Comparison of ENCODE assay signal across 13 cellular contexts in the genomic region with DNA sequence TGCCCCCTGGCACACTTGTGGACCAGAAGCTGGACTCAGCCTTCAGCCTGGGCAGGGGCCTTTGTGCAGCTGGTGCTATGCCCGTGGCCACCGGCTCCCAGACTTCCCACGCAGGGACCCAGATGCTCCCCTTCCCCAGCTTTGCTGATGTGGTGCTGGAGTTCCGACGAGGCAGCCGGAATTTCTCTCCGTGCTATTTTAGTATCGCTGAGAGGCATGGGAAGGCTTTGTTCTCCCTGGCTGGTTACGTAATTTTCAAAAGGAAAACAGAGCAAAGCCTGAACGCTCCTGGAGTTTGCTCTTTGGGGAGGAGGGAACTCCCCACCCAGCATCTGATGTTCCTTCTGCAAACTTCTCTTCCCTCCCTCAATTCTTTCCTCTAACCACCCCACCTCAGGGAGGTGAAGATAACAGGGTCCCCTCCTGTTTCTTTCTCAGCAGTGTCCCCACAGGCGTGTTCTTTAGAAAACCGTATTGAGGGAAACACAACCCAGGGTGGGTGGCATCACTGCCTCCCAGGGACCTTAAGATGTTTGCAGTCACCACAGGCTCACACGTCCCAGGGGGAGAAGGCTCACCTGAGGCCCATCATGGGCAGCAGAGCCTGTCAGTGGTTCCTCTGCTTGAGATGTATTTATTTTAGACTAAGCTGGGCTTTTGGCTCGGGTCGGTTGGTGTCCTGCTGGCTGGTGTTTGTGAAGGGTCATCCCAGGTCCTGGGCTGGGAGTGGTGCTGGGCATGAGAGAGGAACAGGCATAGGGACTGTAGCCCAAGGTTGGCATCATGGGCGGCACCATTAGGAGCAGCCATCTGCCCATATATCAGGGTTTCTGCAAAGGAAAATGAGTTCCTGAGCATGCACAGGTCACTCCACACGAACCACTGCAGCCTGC.
DNase-seq lines count a peak whose midpoint lies in the region; ATAC-seq and TF ChIP-seq lines count a peak whose summit lies in the region.
"Had no signal": no experiment of that assay in that cellular context is flagged by ENCODE, and none has a peak within 500 bp of the region (broad histone marks: within the 10 kb centered on the region; RNA-seq: fewer than 3 reads in every experiment).

No MANE protein-coding gene starts in this region.

- no peaks in the 10 kb centered on the region for H3K27me3 Mint-ChIP-seq in Caco-2 (ENCODE audit: insufficient read depth, unreplicated experiment)
- peaks cover 2% of the 10 kb centered on the region for H3K27me3 Mint-ChIP-seq in activated CD4-positive, alpha-beta memory T cell treated with anti-CD3 and anti-CD28 coated beads for 36 hours

- POLR2A ChIA-PET in Caco-2 (lab: Charles Lee): no interaction called here
- POLR2A ChIA-PET in activated CD4-positive, alpha-beta memory T cell treated with anti-CD3 and anti-CD28 coated beads for 36 hours (lab: Charles Lee): no interaction called here

- H3K4me1 ChIP-seq in Caco-2 (peaks cover 6% of the 10 kb centered on the region; the same call in 1 of the 2 replicates), gastroesophageal sphincter (peaks cover 3 to 84% (median 24%) of the 10 kb centered on the region in 3 donors)

- intact Hi-C loops in Caco-2 (cut with micrococcal nuclease; ENCODE audit: unreplicated experiment): no loop called here
- intact Hi-C loops in sciatic nerve (cut with DNase I): no loop called here
- intact Hi-C loops in activated CD4-positive, alpha-beta memory T cell treated with anti-CD3 and anti-CD28 coated beads for 36 hours (cut with micrococcal nuclease): no loop called here

- no TSS peak for BruUV-seq in Caco-2 (replicated peaks; lab: Mats Ljungman, UMichigan)

- TF ChIP-seq EP300 in gastroesophageal sphincter (IDR thresholded peaks at IDR 0.05): no peak

- no peaks in the 10 kb centered on the region for H3K9me3 ChIP-seq in Caco-2
- H3K9me3 ChIP-seq in gastroesophageal sphincter: no peaks in the 10 kb centered on the region

- CTCF ChIA-PET in Caco-2 (lab: Charles Lee): no interaction called here
- CTCF ChIA-PET in activated CD4-positive, alpha-beta memory T cell treated with anti-CD3 and anti-CD28 coated beads for 36 hours (lab: Charles Lee): no interaction called here

- peak; percentile 31 for DNase-seq in Caco-2
- DNase-seq in medulla oblongata (ENCODE audit: extremely low spot score): peak; percentile 38
- no peak for DNase-seq in sciatic nerve (ENCODE audit: low spot score)
- DNase-seq in HUDEP-2 (lab: John Stamatoyannopoulos, UW; ENCODE audit: unreplicated experiment in 76 of 76): no peak
- DNase-seq in activated CD4-positive, alpha-beta memory T cell treated with anti-CD3 and anti-CD28 coated beads for 36 hours: no peak
- DNase-seq in mesenteric fat pad (ENCODE audit: low spot score): no peak
- DNase-seq: activated naive CD4-positive, alpha-beta T cell treated with anti-CD3 and anti-CD28 coated beads for 36 hours; mammary epithelial cell; NCI-H2029; SW 1271 had no signal

- H3K27me3 ChIP-seq in Caco-2 (replicated peaks; ENCODE audit: control insufficient read depth, insufficient read depth, low read length) (no peaks in the 10 kb centered on the region), gastroesophageal sphincter (no peaks in the 10 kb centered on the region)

- no peaks in the 10 kb centered on the region for H3K9me3 Mint-ChIP-seq in Caco-2 (ENCODE audit: unreplicated experiment)
- no peaks in the 10 kb centered on the region for H3K9me3 Mint-ChIP-seq in activated CD4-positive, alpha-beta memory T cell treated with anti-CD3 and anti-CD28 coated beads for 36 hours
- H3K9me3 Mint-ChIP-seq: activated naive CD4-positive, alpha-beta T cell treated with anti-CD3 and anti-CD28 coated beads for 36 hours had no signal

- H3K27ac Mint-ChIP-seq in Caco-2 (ENCODE audit: unreplicated experiment): peak overlapping the region; percentile 79
- H3K27ac Mint-ChIP-seq in activated CD4-positive, alpha-beta memory T cell treated with anti-CD3 and anti-CD28 coated beads for 36 hours: no peak overlapping the region
- H3K27ac Mint-ChIP-seq: activated naive CD4-positive, alpha-beta T cell treated with anti-CD3 and anti-CD28 coated beads for 36 hours had no signal

- peak overlapping the region; percentile 84 to 97 (median 92) for H3K27ac ChIP-seq in gastroesophageal sphincter
- H3K27ac ChIP-seq: epithelial cell of prostate had no signal

- WGBS in gastroesophageal sphincter (ENCODE audit: low coverage in 1 of 2), 2 donors: 31 to 55% methylated on average over 4 to 11 of the region's 17 CpGs

- H3K4me3 Mint-ChIP-seq in Caco-2 (ENCODE audit: unreplicated experiment): peak overlapping the region; percentile 58
- no peak overlapping the region for H3K4me3 Mint-ChIP-seq in activated CD4-positive, alpha-beta memory T cell treated with anti-CD3 and anti-CD28 coated beads for 36 hours
- H3K4me3 Mint-ChIP-seq: activated naive CD4-positive, alpha-beta T cell treated with anti-CD3 and anti-CD28 coated beads for 36 hours had no signal

- H3K36me3 Mint-ChIP-seq in Caco-2 (ENCODE audit: insufficient read depth, unreplicated experiment): no peaks in the 10 kb centered on the region
- H3K36me3 Mint-ChIP-seq in activated CD4-positive, alpha-beta memory T cell treated with anti-CD3 and anti-CD28 coated beads for 36 hours: no peaks in the 10 kb centered on the region

- peak; percentile 66 for ATAC-seq in gastroesophageal sphincter
- peak; percentile 80 for ATAC-seq in sciatic nerve
- no peak for ATAC-seq in HG03095 (IDR thresholded peaks at IDR 0.05; ENCODE audit: unreplicated experiment)

- no peaks in the 10 kb centered on the region for H3K4me1 Mint-ChIP-seq in Caco-2 (ENCODE audit: low read depth, unreplicated experiment)
- no peaks in the 10 kb centered on the region for H3K4me1 Mint-ChIP-seq in activated CD4-positive, alpha-beta memory T cell treated with anti-CD3 and anti-CD28 coated beads for 36 hours (ENCODE audit: low read depth)

- H3K4me3 ChIP-seq in Caco-2 (ENCODE audit: low read depth, low read length) (peak overlapping the region; percentile 15), gastroesophageal sphincter (peak overlapping the region; percentile 15 to 23)

- TF ChIP-seq CTCF in Caco-2 (IDR thresholded peaks at IDR 0.05; ENCODE audit: insufficient read depth in 1 of 2, low read depth in 1 of 2, low read length in 1 of 2, severe bottlenecking in 1 of 2, unreplicated experiment in 1 of 2): no peak
- TF ChIP-seq CTCF in gastroesophageal sphincter (IDR thresholded peaks at IDR 0.05): no peak

- TF ChIP-seq POLR2A in gastroesophageal sphincter (IDR thresholded peaks at IDR 0.05): no peak

- H3K36me3 ChIP-seq in Caco-2 (ENCODE audit: control insufficient read depth, insufficient read depth, low read length) (no peaks in the 10 kb centered on the region), gastroesophageal sphincter (no peaks in the 10 kb centered on the region)

Comparison
In these comparisons a context has a peak if more than half of its experiments do, and no peak if none do; other contexts are left out.
1. DNase-seq: peak in Caco-2 (2 of 2) and medulla oblongata (single experiment); none in sciatic nerve (single experiment), HUDEP-2 (0 of 76), activated CD4-positive, alpha-beta memory T cell treated with anti-CD3 and anti-CD28 coated beads for 36 hours (single experiment) and mesenteric fat pad (single experiment).